In the genomic region with DNA sequence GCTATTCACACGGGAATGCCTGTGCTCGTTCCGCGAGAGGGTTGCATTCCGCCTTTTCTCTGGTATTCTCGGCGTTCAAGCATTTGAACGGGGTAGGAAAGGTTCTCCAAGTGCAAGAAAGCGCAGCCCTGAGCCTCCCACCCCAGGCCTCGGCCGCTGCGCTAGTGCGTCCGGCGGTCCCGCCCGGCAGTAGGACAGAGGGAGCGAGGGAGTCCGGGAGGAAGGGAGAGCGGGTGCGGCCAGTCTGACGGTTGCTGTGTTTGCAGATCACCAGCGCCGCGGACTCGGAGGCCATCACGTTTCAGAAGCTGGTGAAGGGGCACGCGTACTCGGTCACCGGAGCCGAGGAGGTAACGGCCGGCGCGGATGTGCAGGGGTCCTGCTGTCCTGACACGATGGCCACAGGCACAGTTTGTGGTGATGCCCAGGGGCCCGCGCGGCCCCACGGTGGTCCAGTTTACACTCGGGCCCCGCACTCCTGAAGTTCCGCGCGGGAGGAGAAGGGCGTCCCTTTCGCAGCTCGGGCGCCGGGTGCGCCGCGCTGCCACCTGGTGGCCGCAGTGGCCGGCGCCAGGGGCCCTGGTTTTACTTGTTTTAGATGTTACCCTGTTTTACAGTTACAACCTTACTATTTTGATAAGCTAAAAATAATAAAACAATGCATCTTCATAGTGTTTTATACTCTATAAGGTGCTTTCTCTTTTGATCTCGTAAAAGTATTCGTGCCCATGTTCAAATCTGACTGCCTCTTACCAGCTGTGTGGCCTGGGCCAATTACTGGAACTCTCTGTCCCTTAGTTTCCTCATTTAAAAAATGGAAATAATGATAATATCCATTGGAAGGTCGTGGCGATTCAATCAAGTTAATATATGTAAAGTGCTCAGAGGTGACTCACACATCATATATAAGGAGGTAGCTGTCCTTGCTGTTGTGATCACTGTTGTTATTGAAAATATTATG, we compare ENCODE assay signal across 8 cellular contexts. TPM values are rescaled to one million over a fixed set of nuclear protein-coding genes. Genes with fewer than 3 reads are reported as not detected.
DNase-seq lines count a peak whose midpoint lies in the region; ATAC-seq and TF ChIP-seq lines count a peak whose summit lies in the region.

No MANE protein-coding gene starts in this region.

- peaks cover 6 to 28% (median 21%) of the 10 kb centered on the region in 4 donors for H3K4me1 Mint-ChIP-seq in CD4-positive, alpha-beta memory T cell
- H3K4me1 Mint-ChIP-seq in activated CD4-positive, alpha-beta memory T cell treated with anti-CD3 and anti-CD28 coated beads, Interleukin-2, amount 10 ng/mL, durations not matched to agents 7 days and 5 days = peaks cover 31% of the 10 kb centered on the region

- CTCF ChIA-PET in CD4-positive, alpha-beta memory T cell (lab: Charles Lee; ENCODE audit: partially characterized antibody) = interaction anchor here (0.7 to 8.7 kb wide), 33 partner anchors 8 to 715 kb away, joined by 3 to 233 read pairs (median 5); a partner anchor contains a TSS
- CTCF ChIA-PET in activated CD4-positive, alpha-beta memory T cell treated with anti-CD3 and anti-CD28 coated beads, Interleukin-2, amount 10 ng/mL, durations not matched to agents 7 days and 5 days (lab: Charles Lee) = interaction anchor here (0.6 to 4.1 kb wide), 32 partner anchors 8 to 302 kb away, joined by 3 to 56 read pairs (median 6); a partner anchor contains a TSS

- 0 out of 2 replicates have a peak overlapping the region, but pooled peaks have one; percentile 38 for H2AFZ ChIP-seq in Loucy (ENCODE audit: low read length)

- peaks cover 16% of the 10 kb centered on the region for H3K4me1 ChIP-seq in CD4-positive, alpha-beta memory T cell (ENCODE audit: insufficient read depth, low read length)
- H3K4me1 ChIP-seq in Loucy (ENCODE audit: insufficient read depth, low read length, poor library complexity, severe bottlenecking) = no peaks in the 10 kb centered on the region
- H3K4me1 ChIP-seq in lower lobe of right lung = peaks cover 23% of the 10 kb centered on the region

- H3K27ac ChIP-seq in CD4-positive, alpha-beta memory T cell (ENCODE audit: low read depth, low read length) = peak overlapping the region; percentile 28
- H3K27ac ChIP-seq in lower lobe of right lung = peak overlapping the region; percentile 76

- POLR2A ChIA-PET in CD4-positive, alpha-beta memory T cell (lab: Charles Lee; ENCODE audit: partially characterized antibody) = interaction anchor here (0.9 to 6.9 kb wide), 9 partner anchors 14 to 97 kb away, joined by 3 to 71 read pairs (median 5); a partner anchor contains a TSS
- POLR2A ChIA-PET in activated CD4-positive, alpha-beta memory T cell treated with anti-CD3 and anti-CD28 coated beads, Interleukin-2, amount 10 ng/mL, durations not matched to agents 7 days and 5 days (lab: Charles Lee) = interaction anchor here (0.7 to 4.0 kb wide), 15 partner anchors 8 to 51 kb away, joined by 3 to 35 read pairs (median 5); a partner anchor contains a TSS

- H4K20me1 ChIP-seq in Loucy (ENCODE audit: insufficient read depth, low read length, poor library complexity, severe bottlenecking) = no peaks in the 10 kb centered on the region

- no peaks in the 10 kb centered on the region for H3F3A ChIP-seq in Loucy (ENCODE audit: low read depth)

- intact Hi-C loops in CD4-positive, alpha-beta memory T cell (cut with micrococcal nuclease) = loop anchor here (1.0 kb wide), 2 partner anchors 37 to 51 kb away; a partner anchor contains a TSS
- intact Hi-C loops in lower lobe of right lung (cut with DNase I) = loop anchor here (5.0 kb wide), 1 partner anchor 37 kb away; a partner anchor contains a TSS

- no peaks in the 10 kb centered on the region for H3K27me3 Mint-ChIP-seq in CD4-positive, alpha-beta memory T cell
- H3K27me3 Mint-ChIP-seq in activated CD4-positive, alpha-beta memory T cell treated with anti-CD3 and anti-CD28 coated beads, Interleukin-2, amount 10 ng/mL, durations not matched to agents 7 days and 5 days = no peaks in the 10 kb centered on the region

- H3K9me3 Mint-ChIP-seq in CD4-positive, alpha-beta memory T cell = no peaks in the 10 kb centered on the region
- H3K9me3 Mint-ChIP-seq in activated CD4-positive, alpha-beta memory T cell treated with anti-CD3 and anti-CD28 coated beads, Interleukin-2, amount 10 ng/mL, durations not matched to agents 7 days and 5 days = no peaks in the 10 kb centered on the region

- H3K27ac Mint-ChIP-seq in CD4-positive, alpha-beta memory T cell = peak overlapping the region in 6 of 7 donors; percentile 67 to 89 (median 76)
- H3K27ac Mint-ChIP-seq in activated CD4-positive, alpha-beta memory T cell treated with anti-CD3 and anti-CD28 coated beads, Interleukin-2, amount 10 ng/mL, durations not matched to agents 7 days and 5 days = peak overlapping the region; percentile 31

- ATAC-seq in GM21423 (IDR thresholded peaks at IDR 0.05; ENCODE audit: unreplicated experiment) (peak; percentile 73), lower lobe of right lung (peak; percentile 88 to 91)

- H3K4me2 ChIP-seq in Loucy (ENCODE audit: low read depth, low read length, poor library complexity, severe bottlenecking) = peak overlapping the region; percentile 19

- DNase-seq in CD4-positive, alpha-beta memory T cell = peak; percentile 57 to 77 (median 71)
- DNase-seq in activated CD4-positive, alpha-beta memory T cell treated with anti-CD3 and anti-CD28 coated beads, Interleukin-2, amount 10 ng/mL, durations not matched to agents 7 days and 5 days = peak; percentile 67
- DNase-seq in ecto neural progenitor cell (ENCODE audit: low spot score) (peak; percentile 79), lower lobe of right lung (peak; percentile 83), NCI-H2227 treated with DMSO at 0.1 percent for 48 hours (lab: John Stamatoyannopoulos, UW) (no peak)
- peak; percentile 19 to 62 (median 50) for DNase-seq in stimulated activated CD4-positive, alpha-beta T cell treated with anti-CD3 and anti-CD28 coated beads, TNF-alpha, amount 100 ng/mL, for 1 hour (ENCODE audit: low read depth in 3 of 3, low spot score in 1 of 3)

- peaks cover 52 to 77% of the 10 kb centered on the region in 2 donors for H3K36me3 Mint-ChIP-seq in CD4-positive, alpha-beta memory T cell
- H3K36me3 Mint-ChIP-seq in activated CD4-positive, alpha-beta memory T cell treated with anti-CD3 and anti-CD28 coated beads, Interleukin-2, amount 10 ng/mL, durations not matched to agents 7 days and 5 days (ENCODE audit: low read depth) = peaks cover 80% of the 10 kb centered on the region

- H3K36me3 ChIP-seq in CD4-positive, alpha-beta memory T cell (ENCODE audit: insufficient read depth, low read length) = peaks cover 64% of the 10 kb centered on the region
- H3K36me3 ChIP-seq in Loucy (ENCODE audit: insufficient read depth, low read length) = no peaks in the 10 kb centered on the region
- peaks cover 82% of the 10 kb centered on the region for H3K36me3 ChIP-seq in lower lobe of right lung

- no peak overlapping the region for H3K9ac ChIP-seq in Loucy (ENCODE audit: low read depth, low read length, poor library complexity, severe bottlenecking)

- H3K9me3 ChIP-seq in CD4-positive, alpha-beta memory T cell (ENCODE audit: control insufficient read depth in 1 of 2, low read length in 2 of 2) = no peaks in the 10 kb centered on the region
- H3K9me3 ChIP-seq in Loucy (ENCODE audit: insufficient read depth, low read depth, low read length) (no peaks in the 10 kb centered on the region), lower lobe of right lung (no peaks in the 10 kb centered on the region)

- H3K9me2 ChIP-seq in Loucy (replicated peaks; ENCODE audit: low read depth, low read length) = no peaks in the 10 kb centered on the region

- peak overlapping the region in 1 of 2 donors; percentile 51 for H3K4me3 ChIP-seq in CD4-positive, alpha-beta memory T cell (ENCODE audit: low read length in 2 of 2)
- H3K4me3 ChIP-seq in Loucy (ENCODE audit: low read length, poor library complexity, severe bottlenecking) (no peak overlapping the region), lower lobe of right lung (peak overlapping the region; percentile 56)

- H3K4me3 Mint-ChIP-seq in CD4-positive, alpha-beta memory T cell = peak overlapping the region; percentile 58 to 82 (median 76)
- peak overlapping the region; percentile 55 for H3K4me3 Mint-ChIP-seq in activated CD4-positive, alpha-beta memory T cell treated with anti-CD3 and anti-CD28 coated beads, Interleukin-2, amount 10 ng/mL, durations not matched to agents 7 days and 5 days

- no peaks in the 10 kb centered on the region for H3K27me3 ChIP-seq in CD4-positive, alpha-beta memory T cell (ENCODE audit: insufficient read depth, low read length)
- H3K27me3 ChIP-seq in Loucy (ENCODE audit: insufficient read depth, low read length, poor library complexity, severe bottlenecking) (no peaks in the 10 kb centered on the region), lower lobe of right lung (ENCODE audit: low read depth) (no peaks in the 10 kb centered on the region)

- no peaks in the 10 kb centered on the region for H3K79me2 ChIP-seq in Loucy (ENCODE audit: insufficient read depth, low read length)

- TF ChIP-seq CTCF in Loucy (conservative IDR thresholded peaks at IDR 0.05; ENCODE audit: low read length) = peak; percentile 81
- peak; percentile 96 for TF ChIP-seq CTCF in lower lobe of right lung (IDR thresholded peaks at IDR 0.05)

RNA-seq across cellular contexts. Expression of a gene that starts 36.7 kb away (rescaled TPM):
- total RNA-seq in CD4-positive, alpha-beta memory T cell = 100 to 1,000 TPM; 178 to 180 TPM
- polyA plus RNA-seq in CD4-positive, alpha-beta memory T cell = 100 to 1,000 TPM; 146 to 231 TPM
- total RNA-seq in activated CD4-positive, alpha-beta memory T cell treated with anti-CD3 and anti-CD28 coated beads, Interleukin-2, amount 10 ng/mL, durations not matched to agents 7 days and 5 days = 100 to 1,000 TPM; 263 TPM
- 253 TPM for total RNA-seq in lower lobe of right lung
